19 cellular contexts compared by ENCODE assay signal in genomic region chr3:120652281-120652680, GRCh38. TPM values are rescaled to one million over a fixed set of nuclear protein-coding genes. Genes with fewer than 3 reads are reported as not detected.
"Had no signal": no experiment of that assay in that cellular context is flagged by ENCODE, and none has a peak within 500 bp of the region (broad histone marks: within the 10 kb centered on the region; RNA-seq: fewer than 3 reads in every experiment).

No MANE protein-coding gene starts in this region.

- H3K27me3 Mint-ChIP-seq: activated CD4-positive, alpha-beta T cell treated with anti-CD3 and anti-CD28 coated beads, Interleukin-2, amount 10 ng/mL, durations not matched to agents 24 days and 14 days; activated CD8-positive, alpha-beta T cell treated with anti-CD3 and anti-CD28 coated beads for 36 hours; central memory CD8-positive, alpha-beta T cell; effector memory CD8-positive, alpha-beta T cell had no signal

- H3K4me3 Mint-ChIP-seq: activated CD4-positive, alpha-beta T cell treated with anti-CD3 and anti-CD28 coated beads, Interleukin-2, amount 10 ng/mL, durations not matched to agents 24 days and 14 days; activated CD8-positive, alpha-beta T cell treated with anti-CD3 and anti-CD28 coated beads for 36 hours; activated naive CD4-positive, alpha-beta T cell treated with anti-CD3 and anti-CD28 coated beads for 36 hours; central memory CD8-positive, alpha-beta T cell; effector memory CD8-positive, alpha-beta T cell; natural killer cell; stimulated activated naive B cell treated with anti-CD40 and anti-IgM and Interleukin-4, amounts not matched to agents 10 μg/mL and 1 μg/mL and 100 μg/mL, for 72 hours had no signal

- H3K27ac Mint-ChIP-seq: activated CD4-positive, alpha-beta T cell treated with anti-CD3 and anti-CD28 coated beads, Interleukin-2, amount 10 ng/mL, durations not matched to agents 24 days and 14 days; activated CD8-positive, alpha-beta T cell treated with anti-CD3 and anti-CD28 coated beads for 36 hours; activated naive CD4-positive, alpha-beta T cell treated with anti-CD3 and anti-CD28 coated beads for 36 hours; activated T-helper 2 cell treated with anti-CD3 and anti-CD28 coated beads, Interferon-gamma antibody, Interleukin-2, Interleukin-4, amounts not matched to agents 10 μg/mL and 5 μg/mL and 100 μg/mL, durations not matched to agents 14 hours and 24 hours and 36 hours; effector memory CD8-positive, alpha-beta T cell; natural killer cell; stimulated activated naive B cell treated with anti-CD40 and anti-IgM and Interleukin-4, amounts not matched to agents 10 μg/mL and 1 μg/mL and 100 μg/mL, for 72 hours had no signal

- H3K9me3 Mint-ChIP-seq: activated CD4-positive, alpha-beta T cell treated with anti-CD3 and anti-CD28 coated beads, Interleukin-2, amount 10 ng/mL, durations not matched to agents 24 days and 14 days; activated CD8-positive, alpha-beta T cell treated with anti-CD3 and anti-CD28 coated beads for 36 hours; activated naive CD4-positive, alpha-beta T cell treated with anti-CD3 and anti-CD28 coated beads for 36 hours; activated T-helper 2 cell treated with anti-CD3 and anti-CD28 coated beads, Interferon-gamma antibody, Interleukin-2, Interleukin-4, amounts not matched to agents 10 μg/mL and 5 μg/mL and 100 μg/mL, durations not matched to agents 14 hours and 24 hours and 36 hours; central memory CD8-positive, alpha-beta T cell; effector memory CD8-positive, alpha-beta T cell; natural killer cell had no signal

- H3K27ac ChIP-seq: body of pancreas, esophagus squamous epithelium, lower lobe of right lung, pancreas, sigmoid colon, upper lobe of right lung had no signal

- H3K9me3 ChIP-seq: body of pancreas, esophagus squamous epithelium, lower lobe of right lung, pancreas, sigmoid colon, upper lobe of right lung had no signal

- H3K4me1 Mint-ChIP-seq: activated CD4-positive, alpha-beta T cell treated with anti-CD3 and anti-CD28 coated beads, Interleukin-2, amount 10 ng/mL, durations not matched to agents 24 days and 14 days; central memory CD8-positive, alpha-beta T cell; natural killer cell had no signal

- H3K4me3 ChIP-seq: body of pancreas, esophagus squamous epithelium, lower lobe of right lung, pancreas, sigmoid colon, upper lobe of right lung had no signal

- H3K36me3 ChIP-seq: esophagus squamous epithelium, lower lobe of right lung, sigmoid colon, upper lobe of right lung had no signal

- ATAC-seq: activated CD8-positive, alpha-beta T cell treated with anti-CD3 and anti-CD28 coated beads for 36 hours; body of pancreas; effector memory CD8-positive, alpha-beta T cell; left cardiac atrium; lower lobe of right lung; natural killer cell; pancreas; stimulated activated naive B cell treated with anti-CD40 and anti-IgM and Interleukin-4, amounts not matched to agents 10 μg/mL and 1 μg/mL and 100 μg/mL, for 72 hours; upper lobe of right lung had no signal

- H3K4me1 ChIP-seq: esophagus squamous epithelium, lower lobe of right lung, sigmoid colon, upper lobe of right lung had no signal

- H3K27me3 ChIP-seq: body of pancreas, esophagus squamous epithelium, pancreas, sigmoid colon, upper lobe of right lung had no signal

- DNase-seq: activated CD4-positive, alpha-beta T cell treated with anti-CD3 and anti-CD28 coated beads, Interleukin-2, amount 10 ng/mL, durations not matched to agents 24 days and 14 days; activated CD8-positive, alpha-beta T cell treated with anti-CD3 and anti-CD28 coated beads for 36 hours; activated naive CD4-positive, alpha-beta T cell treated with anti-CD3 and anti-CD28 coated beads for 36 hours; activated T-cell treated with anti-CD3 and anti-CD28 coated beads, Interleukin-2, amount 50 U/mL, for 1 hour; body of pancreas; dermis blood vessel endothelial cell; effector memory CD8-positive, alpha-beta T cell; esophagus squamous epithelium; hippocampal formation; left cardiac atrium; lower lobe of right lung; natural killer cell; pancreas; sigmoid colon; stimulated activated CD4-positive, alpha-beta T cell treated with anti-CD3 and anti-CD28 coated beads, Interleukin-4, amount 100 ng/mL, for 4 hours; stimulated activated naive B cell treated with anti-CD40 and anti-IgM and Interleukin-4, amounts not matched to agents 10 μg/mL and 1 μg/mL and 100 μg/mL, for 72 hours; upper lobe of right lung had no signal

- H3K36me3 Mint-ChIP-seq: natural killer cell; stimulated activated naive B cell treated with anti-CD40 and anti-IgM and Interleukin-4, amounts not matched to agents 10 μg/mL and 1 μg/mL and 100 μg/mL, for 72 hours had no signal

RNA-seq across cellular contexts. Expression of gene HGD, which starts 29.8 kb away (rescaled TPM):
- total RNA-seq: activated naive CD4-positive, alpha-beta T cell treated with anti-CD3 and anti-CD28 coated beads for 36 hours had no signal
